Comparison of ENCODE assay signal across 1 cellular context in genomic region chr3:12194669-12195161, GRCh38.
TF ChIP-seq lines count a peak whose summit lies in the region.

No MANE protein-coding gene starts in this region.

TF ChIP-seq in K562, 482 proteins besides CTCF, POLR2A, EP300 and RAD21 (continued from another document and continues in another):
- TF ChIP-seq MGA (IDR thresholded peaks at IDR 0.05) (no peak), ZNF398 (CRISPR knock-in tag; IDR thresholded peaks at IDR 0.05) (no peak), CEBPB (tag; IDR thresholded peaks at IDR 0.05) (no peak), ZNF143 (CRISPR knock-in tag; IDR thresholded peaks at IDR 0.05) (no peak), NCOA6 (IDR thresholded peaks at IDR 0.05) (no peak), DPF2 (IDR thresholded peaks at IDR 0.05) (no peak), MBD2 (IDR thresholded peaks at IDR 0.05; ENCODE audit: borderline replicate concordance, low read depth) (no peak), MLLT1 (IDR thresholded peaks at IDR 0.05) (no peak), CREB1 (IDR thresholded peaks at IDR 0.05) (no peak), CREB1 (CRISPR knock-in tag; IDR thresholded peaks at IDR 0.05) (no peak), NR1H2 (CRISPR knock-in tag; IDR thresholded peaks at IDR 0.05) (no peak), ETV1 (tag; conservative IDR thresholded peaks at IDR 0.05; ENCODE audit: low read depth) (no peak), TCF3 (CRISPR knock-in tag; IDR thresholded peaks at IDR 0.05) (no peak; the same call in 1 of the 2 replicates), RNF219 (CRISPR knock-in tag; IDR thresholded peaks at IDR 0.05) (no peak), ZBTB40 (IDR thresholded peaks at IDR 0.05) (no peak), ZBTB40 (CRISPR knock-in tag; IDR thresholded peaks at IDR 0.05) (no peak), ELF2 (CRISPR knock-in tag; IDR thresholded peaks at IDR 0.05) (no peak), ZNF561 (CRISPR knock-in tag; conservative IDR thresholded peaks at IDR 0.05) (no peak), EZH2 (IDR thresholded peaks at IDR 0.05; ENCODE audit: borderline replicate concordance, low read depth, low read length) (no peak), IRF1 (CRISPR knock-in tag; IDR thresholded peaks at IDR 0.05; ENCODE audit: borderline replicate concordance) (no peak), PTRF (tag; IDR thresholded peaks at IDR 0.05) (no peak), ZNF263 (CRISPR knock-in tag; IDR thresholded peaks at IDR 0.05; ENCODE audit: borderline replicate concordance) (no peak)
